ENCODE assay signal across 25 cellular contexts in the genomic region with DNA sequence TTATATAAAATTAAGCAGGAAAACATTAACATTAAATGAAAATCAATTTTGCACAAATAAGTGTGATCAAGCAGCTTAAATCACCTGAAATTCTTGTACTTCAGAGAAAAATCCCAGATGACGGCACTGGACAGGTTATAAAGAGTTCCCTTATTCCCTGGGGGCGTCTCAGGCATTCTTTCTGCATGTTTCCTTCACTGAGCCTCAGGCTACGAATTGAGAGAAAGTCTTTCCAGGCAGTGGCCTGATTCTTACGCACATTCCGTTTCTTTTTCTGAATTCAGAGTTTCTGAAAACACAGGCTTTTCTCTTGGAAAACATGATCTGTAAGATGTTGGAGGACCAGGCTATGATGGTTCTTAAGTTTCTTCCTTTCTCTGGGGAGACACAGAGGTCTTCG. TPM values are rescaled to one million over a fixed set of nuclear protein-coding genes. Genes with fewer than 3 reads are reported as not detected.
A peak's percentile ranks its signal among the peaks of the same experiment; 100 is the strongest.
DNase-seq lines count a peak whose midpoint lies in the region; ATAC-seq, FAIRE-seq and TF ChIP-seq lines count a peak whose summit lies in the region.
"Had no signal": no experiment of that assay in that cellular context is flagged by ENCODE, and none has a peak within 500 bp of the region (broad histone marks: within the 10 kb centered on the region; RNA-seq: fewer than 3 reads in every experiment).

No MANE protein-coding gene starts in this region.

- peak; percentile 37 for DNase-seq in ELR (ENCODE audit: low read depth)
- DNase-seq in chondrocyte (ENCODE audit: low spot score), result no peak
- DNase-seq in keratinocyte (ENCODE audit: low read depth, low spot score), result no peak
- DNase-seq in trophoblast cell, result peak; percentile 92 to 98
- DNase-seq in SKM-1 (lab: John Stamatoyannopoulos, UW; ENCODE audit: unreplicated experiment), result no peak
- DNase-seq in naive thymus-derived CD4-positive, alpha-beta T cell, result no peak
- DNase-seq in DMS53 treated with DMSO at 0.1 percent for 48 hours (lab: John Stamatoyannopoulos, UW; ENCODE audit: unreplicated experiment), result no peak
- no peak for DNase-seq in NCI-H2171 (lab: John Stamatoyannopoulos, UW)
- DNase-seq: CD4-positive, CD25-positive, alpha-beta regulatory T cell; DMS 273 treated with DMSO at 0.1 percent for 48 hours; GDM1; GOT3; MM.1S; NCI-H1092; NCI-H1436 treated with DMSO at 0.1 percent for 48 hours; NCI-H2029; NCI-H226; NCI-H774; NK-92 treated with Interleukin-12 subunit alpha and Interleukin-12 subunit beta, amount 100 ng/mL, for 24 hours had no signal

- no peak overlapping the region for H3K4me3 ChIP-seq in keratinocyte (ENCODE audit: control insufficient read depth in 2 of 3, extremely low read depth in 1 of 3, insufficient read depth in 2 of 3, low read depth in 1 of 3, low read length in 3 of 3)
- no peak overlapping the region for H3K4me3 ChIP-seq in trophoblast cell (ENCODE audit: low read depth, low read length)
- no peak overlapping the region for H3K4me3 ChIP-seq in naive thymus-derived CD4-positive, alpha-beta T cell (ENCODE audit: low read length)
- H3K4me3 ChIP-seq: K562 had no signal

- no CpG with 5 or more reads among the region's 6 CpGs for WGBS in trophoblast cell (ENCODE audit: extremely low coverage, insufficient coverage, insufficient read length)

- dilution Hi-C loops in keratinocyte (cut with MboI; ENCODE audit: extremely low pct_ligation_motif_present, low sequenced_read_pairs), result no loop called here

- H3K27me3 ChIP-seq in keratinocyte (ENCODE audit: control insufficient read depth, extremely low read depth, insufficient read depth, low read length) (no peaks in the 10 kb centered on the region), trophoblast cell (ENCODE audit: insufficient read depth, low read length) (no peaks in the 10 kb centered on the region)
- H3K27me3 ChIP-seq in naive thymus-derived CD4-positive, alpha-beta T cell (ENCODE audit: control insufficient read depth in 2 of 2, insufficient read depth in 2 of 2, low read length in 2 of 2), result no peaks in the 10 kb centered on the region

- POLR2A ChIA-PET in naive thymus-derived CD4-positive, alpha-beta T cell (lab: Charles Lee), result no interaction called here

- H4K12ac ChIP-seq in trophoblast cell (ENCODE audit: low read depth, low read length), result no peak overlapping the region

- H3K79me1 ChIP-seq in trophoblast cell (ENCODE audit: low read length), result no peaks in the 10 kb centered on the region

- H2AK5ac ChIP-seq in trophoblast cell (ENCODE audit: low read length), result no peak overlapping the region

- no peak overlapping the region for H3K4me3 Mint-ChIP-seq in chondrocyte (ENCODE audit: unreplicated experiment)
- no peak overlapping the region for H3K4me3 Mint-ChIP-seq in naive thymus-derived CD4-positive, alpha-beta T cell
- H3K4me3 Mint-ChIP-seq: CD4-positive, CD25-positive, alpha-beta regulatory T cell had no signal

- H3K4me1 ChIP-seq in keratinocyte (ENCODE audit: control insufficient read depth, extremely low read depth, insufficient read depth, low read length) (peaks cover 27% of the 10 kb centered on the region), trophoblast cell (ENCODE audit: control insufficient read depth in 1 of 2, insufficient read depth in 2 of 2, low read length in 2 of 2) (peaks cover 6 to 13% of the 10 kb centered on the region in 2 experiments)
- peaks cover 7 to 17% of the 10 kb centered on the region in 2 donors for H3K4me1 ChIP-seq in naive thymus-derived CD4-positive, alpha-beta T cell (ENCODE audit: control insufficient read depth in 2 of 2, insufficient read depth in 2 of 2, low read length in 2 of 2)

- H3K9me1 ChIP-seq in keratinocyte (ENCODE audit: control insufficient read depth, extremely low read depth, insufficient read depth, low read length), result no peaks in the 10 kb centered on the region

- H3K4ac ChIP-seq in trophoblast cell (ENCODE audit: low read depth, low read length), result no peak overlapping the region

- H3K9ac ChIP-seq in keratinocyte (ENCODE audit: control insufficient read depth, extremely low read depth, insufficient read depth, low read length) (no peak overlapping the region), trophoblast cell (ENCODE audit: low read length) (no peak overlapping the region)

- H3K27ac ChIP-seq in keratinocyte (ENCODE audit: control insufficient read depth, insufficient read depth, low read length) (peak overlapping the region; percentile 58), trophoblast cell (ENCODE audit: low read depth, low read length) (peak overlapping the region; percentile 85)
- no peak overlapping the region for H3K27ac ChIP-seq in naive thymus-derived CD4-positive, alpha-beta T cell (ENCODE audit: low read depth, low read length)
- H3K27ac ChIP-seq: HL-60 had no signal

- FAIRE-seq in keratinocyte (lab: Jason Lieb, UNC), result no peak
- FAIRE-seq: GM18507, HepG2, K562 had no signal

- H4K8ac ChIP-seq in trophoblast cell (ENCODE audit: low read depth, low read length), result no peak overlapping the region

- intact Hi-C loops in naive thymus-derived CD4-positive, alpha-beta T cell (cut with micrococcal nuclease), result no loop called here

- no peak overlapping the region for H3K23ac ChIP-seq in trophoblast cell (ENCODE audit: low read length)

- no peak overlapping the region for H2BK120ac ChIP-seq in trophoblast cell (ENCODE audit: insufficient read depth, low read length, poor library complexity)

- no peak overlapping the region for H2BK12ac ChIP-seq in trophoblast cell (ENCODE audit: low read length)

- H3K9me3 Mint-ChIP-seq in chondrocyte (ENCODE audit: low read depth), result peaks cover 17% of the 10 kb centered on the region
- H3K9me3 Mint-ChIP-seq in naive thymus-derived CD4-positive, alpha-beta T cell, result no peaks in the 10 kb centered on the region

- H3K27me3 Mint-ChIP-seq in chondrocyte (ENCODE audit: low read depth), result no peaks in the 10 kb centered on the region
- no peaks in the 10 kb centered on the region for H3K27me3 Mint-ChIP-seq in naive thymus-derived CD4-positive, alpha-beta T cell
- H3K27me3 Mint-ChIP-seq: CD4-positive, CD25-positive, alpha-beta regulatory T cell had no signal

- H4K20me1 ChIP-seq in keratinocyte (ENCODE audit: control insufficient read depth, extremely low read depth, insufficient read depth, low read length), result no peaks in the 10 kb centered on the region

- no peak overlapping the region for H3K4me2 ChIP-seq in keratinocyte (ENCODE audit: control insufficient read depth, extremely low read depth, insufficient read depth, low read depth, low read length)
- peak overlapping the region; percentile 1 for H3K4me2 ChIP-seq in trophoblast cell (ENCODE audit: low read length)

- peak overlapping the region; percentile 79 for H3K27ac Mint-ChIP-seq in chondrocyte (ENCODE audit: unreplicated experiment)
- H3K27ac Mint-ChIP-seq in naive thymus-derived CD4-positive, alpha-beta T cell, result no peak overlapping the region

- no peak overlapping the region for H4K91ac ChIP-seq in trophoblast cell (ENCODE audit: low read depth, low read length)

- TF ChIP-seq CTCF in chondrocyte (IDR thresholded peaks at IDR 0.05) (no peak), keratinocyte (optimal IDR thresholded peaks at IDR 0.05 in 1 of 3, IDR thresholded peaks at IDR 0.05 in 1 of 3, conservative IDR thresholded peaks at IDR 0.05 in 1 of 3; ENCODE audit: extremely low read depth in 1 of 3, insufficient read depth in 2 of 3, low read length in 3 of 3) (no peak)

- no peak for ATAC-seq in naive thymus-derived CD4-positive, alpha-beta T cell
- ATAC-seq: HepG2, K562, Panc1, Right ventricle myocardium inferior had no signal

- H3K36me3 Mint-ChIP-seq in chondrocyte (ENCODE audit: low read depth), result peaks cover 42% of the 10 kb centered on the region
- peaks cover 15 to 38% (median 20%) of the 10 kb centered on the region in 5 donors for H3K36me3 Mint-ChIP-seq in naive thymus-derived CD4-positive, alpha-beta T cell

- H3K36me3 ChIP-seq in keratinocyte (ENCODE audit: control insufficient read depth in 2 of 2, extremely low read depth in 1 of 2, insufficient read depth in 2 of 2, low read length in 2 of 2) (peaks cover 3 to 14% of the 10 kb centered on the region in 2 experiments), trophoblast cell (ENCODE audit: control insufficient read depth in 1 of 2, insufficient read depth in 2 of 2, low read length in 2 of 2) (peaks cover 2 to 9% of the 10 kb centered on the region in 2 experiments)
- peaks cover 0 to 21% (median 0%) of the 10 kb centered on the region in 3 experiments for H3K36me3 ChIP-seq in naive thymus-derived CD4-positive, alpha-beta T cell (ENCODE audit: control insufficient read depth in 2 of 3, insufficient read depth in 3 of 3, low read length in 3 of 3)

- peaks cover 19% of the 10 kb centered on the region for H3K4me1 Mint-ChIP-seq in chondrocyte (ENCODE audit: low read depth)
- H3K4me1 Mint-ChIP-seq in naive thymus-derived CD4-positive, alpha-beta T cell, result peaks cover 11 to 25% (median 19%) of the 10 kb centered on the region in 7 donors

- CTCF ChIA-PET in naive thymus-derived CD4-positive, alpha-beta T cell (lab: Charles Lee), result no interaction called here

- H3K9me3 ChIP-seq in keratinocyte (ENCODE audit: control insufficient read depth, low read depth, low read length) (no peaks in the 10 kb centered on the region), trophoblast cell (ENCODE audit: insufficient read depth, low read depth, low read length) (no peaks in the 10 kb centered on the region)
- H3K9me3 ChIP-seq in naive thymus-derived CD4-positive, alpha-beta T cell (ENCODE audit: control insufficient read depth in 2 of 3, low read length in 3 of 3), result no peaks in the 10 kb centered on the region

- no peak overlapping the region for H3K14ac ChIP-seq in trophoblast cell (ENCODE audit: low read length)

- no peak overlapping the region for H3K18ac ChIP-seq in trophoblast cell (ENCODE audit: low read length)

- H2BK5ac ChIP-seq in trophoblast cell (ENCODE audit: low read depth, low read length, poor library complexity), result no peak overlapping the region

- H3K79me2 ChIP-seq in keratinocyte (ENCODE audit: control insufficient read depth, insufficient read depth, low read length) (no peaks in the 10 kb centered on the region), trophoblast cell (ENCODE audit: control insufficient read depth, insufficient read depth, low read length, poor library complexity) (no peaks in the 10 kb centered on the region)

- no peak overlapping the region for H2AFZ ChIP-seq in keratinocyte (ENCODE audit: control insufficient read depth, low read length)
- no peak overlapping the region for H2AFZ ChIP-seq in trophoblast cell (ENCODE audit: insufficient read depth, low read length, poor library complexity)

RNA-seq across cellular contexts. Expression of a gene that starts 22.1 kb away (rescaled TPM):
- total RNA-seq in chondrocyte, result 5.3 to 5.7 TPM (median 5.5 TPM) in 3 replicates
- 7.7 to 13.6 TPM (median 8.3 TPM) in 3 replicates for polyA plus RNA-seq in keratinocyte
- 4.5 TPM for polyA plus RNA-seq in keratinocyte (2011; ENCODE audit: low read depth)
- polyA plus RNA-seq in keratinocyte (2011; cell fraction: cytosol; rRNA removed), result 7.1 and 10.9 TPM in 2 replicates
- 19.5 and 25.2 TPM in 2 replicates for polyA plus RNA-seq in keratinocyte (2011; cell fraction: nucleus; rRNA removed)
- polyA plus RNA-seq in keratinocyte (2012; ENCODE audit: low replicate concordance), result 9.0 and 9.4 TPM in 2 replicates
- 11.0 to 20.7 TPM (median 16.5 TPM) in 3 replicates for polyA minus RNA-seq in keratinocyte
- 16.3 TPM for polyA minus RNA-seq in keratinocyte (2011; cell fraction: cytosol; rRNA and poly(A)+ RNA removed)
- polyA minus RNA-seq in keratinocyte (2011; cell fraction: nucleus; rRNA and poly(A)+ RNA removed), result 15.8 and 17.8 TPM in 2 replicates
- 0.58 and 0.64 TPM in 2 replicates for polyA plus RNA-seq in trophoblast cell (2013)
- under 1 TPM; 0.46 to 0.58 (median 0.51) TPM for total RNA-seq in naive thymus-derived CD4-positive, alpha-beta T cell
- polyA plus RNA-seq in naive thymus-derived CD4-positive, alpha-beta T cell, result under 1 TPM in 1 of 2 donors, not detected in 1; 0.04 TPM

Comparison
In these comparisons a context has a peak if more than half of its experiments do, and no peak if none do; other contexts are left out.
1. DNase-seq: peak in ELR (single experiment) and trophoblast cell (2 of 2); none in chondrocyte (single experiment), keratinocyte (single experiment), SKM-1 (single experiment), naive thymus-derived CD4-positive, alpha-beta T cell (0 of 9), DMS53 treated with DMSO at 0.1 percent for 48 hours (single experiment) and NCI-H2171 (single experiment).